Comparison of ENCODE assay signal across 1 cellular context in genomic region chr10:4708123-4708759, GRCh38.
TF ChIP-seq lines count a peak whose summit lies in the region.

No MANE protein-coding gene starts in this region.

TF ChIP-seq in WTC11, 78 proteins besides CTCF, POLR2A, EP300 and RAD21 (continued from another document):
- TF ChIP-seq, protein P1, sequence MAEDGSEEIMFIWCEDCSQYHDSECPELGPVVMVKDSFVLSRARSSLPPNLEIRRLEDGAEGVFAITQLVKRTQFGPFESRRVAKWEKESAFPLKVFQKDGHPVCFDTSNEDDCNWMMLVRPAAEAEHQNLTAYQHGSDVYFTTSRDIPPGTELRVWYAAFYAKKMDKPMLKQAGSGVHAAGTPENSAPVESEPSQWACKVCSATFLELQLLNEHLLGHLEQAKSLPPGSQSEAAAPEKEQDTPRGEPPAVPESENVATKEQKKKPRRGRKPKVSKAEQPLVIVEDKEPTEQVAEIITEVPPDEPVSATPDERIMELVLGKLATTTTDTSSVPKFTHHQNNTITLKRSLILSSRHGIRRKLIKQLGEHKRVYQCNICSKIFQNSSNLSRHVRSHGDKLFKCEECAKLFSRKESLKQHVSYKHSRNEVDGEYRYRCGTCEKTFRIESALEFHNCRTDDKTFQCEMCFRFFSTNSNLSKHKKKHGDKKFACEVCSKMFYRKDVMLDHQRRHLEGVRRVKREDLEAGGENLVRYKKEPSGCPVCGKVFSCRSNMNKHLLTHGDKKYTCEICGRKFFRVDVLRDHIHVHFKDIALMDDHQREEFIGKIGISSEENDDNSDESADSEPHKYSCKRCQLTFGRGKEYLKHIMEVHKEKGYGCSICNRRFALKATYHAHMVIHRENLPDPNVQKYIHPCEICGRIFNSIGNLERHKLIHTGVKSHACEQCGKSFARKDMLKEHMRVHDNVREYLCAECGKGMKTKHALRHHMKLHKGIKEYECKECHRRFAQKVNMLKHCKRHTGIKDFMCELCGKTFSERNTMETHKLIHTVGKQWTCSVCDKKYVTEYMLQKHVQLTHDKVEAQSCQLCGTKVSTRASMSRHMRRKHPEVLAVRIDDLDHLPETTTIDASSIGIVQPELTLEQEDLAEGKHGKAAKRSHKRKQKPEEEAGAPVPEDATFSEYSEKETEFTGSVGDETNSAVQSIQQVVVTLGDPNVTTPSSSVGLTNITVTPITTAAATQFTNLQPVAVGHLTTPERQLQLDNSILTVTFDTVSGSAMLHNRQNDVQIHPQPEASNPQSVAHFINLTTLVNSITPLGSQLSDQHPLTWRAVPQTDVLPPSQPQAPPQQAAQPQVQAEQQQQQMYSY (CRISPR knock-in tag; IDR thresholded peaks at IDR 0.05), result no peak
- TF ChIP-seq ZNF396 (CRISPR knock-in tag; IDR thresholded peaks at IDR 0.05; ENCODE audit: borderline replicate concordance) (no peak), ZNF416 (CRISPR knock-in tag; IDR thresholded peaks at IDR 0.05) (no peak)
